ENCODE assay signal across 8 cellular contexts in genomic region chr1:31297273-31298247, GRCh38. TPM values are rescaled to one million over a fixed set of nuclear protein-coding genes. Genes with fewer than 3 reads are reported as not detected.
DNase-seq lines count a peak whose midpoint lies in the region; ATAC-seq and TF ChIP-seq lines count a peak whose summit lies in the region.

No MANE protein-coding gene starts in this region.

- H3K9me3 ChIP-seq in Peyer's patch = no peaks in the 10 kb centered on the region
- no peaks in the 10 kb centered on the region for H3K9me3 ChIP-seq in prostate gland

- TF ChIP-seq POLR2A in Peyer's patch (IDR thresholded peaks at IDR 0.05) (no peak), prostate gland (IDR thresholded peaks at IDR 0.05) (no peak)

- TF ChIP-seq CTCF in AG04449 (IDR thresholded peaks at IDR 0.05; ENCODE audit: insufficient read depth, low read length, missing control alignments) (no peak), Peyer's patch (IDR thresholded peaks at IDR 0.05) (no peak), fibroblast of mammary gland (conservative IDR thresholded peaks at IDR 0.05; ENCODE audit: control insufficient read depth, insufficient read depth, low read depth, low read length) (no peak), prostate gland (IDR thresholded peaks at IDR 0.05) (no peak)

- DNase-seq in AG04449 (ENCODE audit: low read depth, low spot score) (no peak), Peyer's patch (no peak), fibroblast of mammary gland (ENCODE audit: low read depth) (peak; percentile 28), prostate gland (ENCODE audit: low spot score) (no peak), NCI-H187 treated with DMSO at 0.1 percent for 48 hours (lab: John Stamatoyannopoulos, UW) (no peak), NCI-H510A (lab: John Stamatoyannopoulos, UW) (no peak)
- no peak for DNase-seq in activated effector memory CD4-positive, alpha-beta T cell treated with anti-CD3 and anti-CD28 coated beads, Interleukin-2, amount 50 U/mL, for 16 hours

- peaks cover 0 to 12% (median 0%) of the 10 kb centered on the region in 3 donors for H3K36me3 ChIP-seq in Peyer's patch
- no peaks in the 10 kb centered on the region for H3K36me3 ChIP-seq in prostate gland

- H3K4me3 ChIP-seq in AG04449 (ENCODE audit: low read depth, low read length) (peak overlapping the region; percentile 99), Peyer's patch (peak overlapping the region; percentile 77 to 86 (median 80)), fibroblast of mammary gland (ENCODE audit: control insufficient read depth, low read depth, low read length) (peak overlapping the region; percentile 77), prostate gland (peak overlapping the region; percentile 83 to 94)

- H3K4me1 ChIP-seq in Peyer's patch = peaks cover 0 to 32% (median 6%) of the 10 kb centered on the region in 4 donors
- peaks cover 7% of the 10 kb centered on the region for H3K4me1 ChIP-seq in prostate gland (replicated peaks)

- CTCF ChIA-PET in AG04449 (lab: Yijun Ruan, JAX) = interaction anchor here (0.6 to 1.5 kb wide), 7 partner anchors 11 to 515 kb away, joined by 3 to 8 read pairs (median 4); no protein-coding TSS in a partner anchor

- peak; percentile 0 for ATAC-seq in GM18870 (IDR thresholded peaks at IDR 0.05; ENCODE audit: unreplicated experiment)

- 4% methylated on average over 20 of the region's 23 CpGs for WGBS in prostate gland

- H3K27me3 ChIP-seq in Peyer's patch = no peaks in the 10 kb centered on the region
- no peaks in the 10 kb centered on the region for H3K27me3 ChIP-seq in prostate gland (replicated peaks; ENCODE audit: insufficient read depth)

- H3K27ac ChIP-seq in Peyer's patch (peak overlapping the region; percentile 85 to 94 (median 90)), prostate gland (peak overlapping the region; percentile 69 to 77)

- intact Hi-C loops in prostate gland (cut with DNase I) = loop anchor here (5.0 kb wide), 1 partner anchor 75 kb away; the partner anchor contains the start of gene FABP3

- POLR2A ChIA-PET in AG04449 (lab: Yijun Ruan, JAX) = interaction anchor here (0.8 to 1.5 kb wide), 6 partner anchors 9 to 145 kb away, joined by 3 to 11 read pairs (median 4); no protein-coding TSS in a partner anchor

RNA-seq across cellular contexts. Expression of gene ZCCHC17, which starts 0.7 kb away (rescaled TPM):
- total RNA-seq in Peyer's patch = 1 to 10 TPM; 5.4 to 9.8 (median 8.1) TPM
- total RNA-seq in prostate gland = 10 to 100 TPM; 31.5 to 39.0 TPM

RNA-seq across cellular contexts. Expression of gene SNRNP40, which starts 1.0 kb away (rescaled TPM):
- total RNA-seq in Peyer's patch = 10 to 100 TPM; 22.9 to 63.5 (median 34.3) TPM
- 10 to 100 TPM; 58.7 to 65.4 TPM for total RNA-seq in prostate gland

RNA-seq across cellular contexts. Expression of gene NKAIN1, which starts 57.9 kb away (rescaled TPM):
- total RNA-seq in Peyer's patch = not detected
- under 1 TPM; 0.51 to 0.73 TPM for total RNA-seq in prostate gland
